Comparison of ENCODE assay signal across 9 cellular contexts in the genomic region with DNA sequence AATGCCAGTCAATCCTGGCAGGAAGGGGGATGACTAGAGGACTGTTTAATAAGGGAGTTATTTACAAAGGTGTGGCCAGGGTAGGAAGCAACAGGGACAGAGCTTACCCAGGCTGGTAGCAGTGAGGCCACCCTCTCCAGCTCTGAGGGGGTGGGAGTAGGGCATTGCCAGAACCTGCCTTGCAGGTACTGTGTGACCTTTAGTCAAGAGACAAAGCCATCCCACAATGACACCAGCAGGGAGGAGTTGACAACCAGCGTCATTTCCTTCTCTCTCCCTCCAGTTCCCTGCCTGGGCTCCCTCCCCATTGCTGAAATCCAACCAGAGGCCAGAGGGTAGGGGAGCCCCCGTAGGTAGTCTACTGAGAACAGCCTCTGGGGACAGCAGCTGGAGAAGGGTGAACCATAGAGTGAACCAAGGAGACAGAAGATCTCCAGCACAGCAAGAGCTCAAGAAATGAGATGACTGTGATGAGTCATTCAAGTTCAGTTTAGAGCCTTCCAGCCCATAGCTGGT. TPM values are rescaled to one million over a fixed set of nuclear protein-coding genes. Genes with fewer than 3 reads are reported as not detected.
A peak's percentile ranks its signal among the peaks of the same experiment; 100 is the strongest.
DNase-seq lines count a peak whose midpoint lies in the region; ATAC-seq and TF ChIP-seq lines count a peak whose summit lies in the region.
"Had no signal": no experiment of that assay in that cellular context is flagged by ENCODE, and none has a peak within 500 bp of the region (broad histone marks: within the 10 kb centered on the region; RNA-seq: fewer than 3 reads in every experiment).

No MANE protein-coding gene starts in this region.

- peaks cover 9% of the 10 kb centered on the region for H3K36me3 Mint-ChIP-seq in natural killer cell treated with Interleukin-12 subunit alpha and Interleukin-12 subunit beta and Interleukin-15 and Interleukin-18, amount 100 ng/mL, for 72 hours
- peaks cover 7% of the 10 kb centered on the region for H3K36me3 Mint-ChIP-seq in natural killer cell
- no peaks in the 10 kb centered on the region for H3K36me3 Mint-ChIP-seq in activated T-helper 17 cell treated with anti-CD3 and anti-CD28 coated beads, Interleukin-2, amount 50 U/mL, for 72 hours (ENCODE audit: low read depth)

- TF ChIP-seq CTCF in natural killer cell (IDR thresholded peaks at IDR 0.05), result no peak

- peaks cover 7 to 29% of the 10 kb centered on the region in 2 donors for H3K4me1 Mint-ChIP-seq in natural killer cell treated with Interleukin-12 subunit alpha and Interleukin-12 subunit beta and Interleukin-15 and Interleukin-18, amount 100 ng/mL, for 72 hours (ENCODE audit: low read depth in 2 of 2)
- peaks cover 11 to 21% of the 10 kb centered on the region in 2 donors for H3K4me1 Mint-ChIP-seq in natural killer cell
- peaks cover 5% of the 10 kb centered on the region for H3K4me1 Mint-ChIP-seq in activated T-helper 17 cell treated with anti-CD3 and anti-CD28 coated beads, Interleukin-2, amount 50 U/mL, for 72 hours

- H3K27ac Mint-ChIP-seq in natural killer cell treated with Interleukin-12 subunit alpha and Interleukin-12 subunit beta and Interleukin-15 and Interleukin-18, amount 100 ng/mL, for 72 hours, result no peak overlapping the region
- H3K27ac Mint-ChIP-seq in natural killer cell, result no peak overlapping the region
- no peak overlapping the region for H3K27ac Mint-ChIP-seq in activated T-helper 17 cell treated with anti-CD3 and anti-CD28 coated beads, Interleukin-2, amount 50 U/mL, for 72 hours
- H3K27ac Mint-ChIP-seq: naive B cell had no signal

- intact Hi-C loops in natural killer cell (cut with micrococcal nuclease), result no loop called here

- H3K27me3 Mint-ChIP-seq in natural killer cell treated with Interleukin-12 subunit alpha and Interleukin-12 subunit beta and Interleukin-15 and Interleukin-18, amount 100 ng/mL, for 72 hours, result peaks cover 14 to 19% of the 10 kb centered on the region in 2 donors
- peaks cover 5 to 16% of the 10 kb centered on the region in 2 donors for H3K27me3 Mint-ChIP-seq in natural killer cell (ENCODE audit: low read depth in 2 of 2)
- H3K27me3 Mint-ChIP-seq in activated T-helper 17 cell treated with anti-CD3 and anti-CD28 coated beads, Interleukin-2, amount 50 U/mL, for 72 hours, result peaks cover 38% of the 10 kb centered on the region

- DNase-seq in natural killer cell treated with Interleukin-12 subunit alpha and Interleukin-12 subunit beta and Interleukin-15 and Interleukin-18, amount 100 ng/mL, for 72 hours (ENCODE audit: low spot score), result no peak
- no peak for DNase-seq in natural killer cell
- peak; percentile 54 for DNase-seq in ureter (ENCODE audit: low spot score)
- no peak for DNase-seq in NCI-H2029 (lab: John Stamatoyannopoulos, UW)
- DNase-seq in NCI-H1092 (lab: John Stamatoyannopoulos, UW), result no peak
- no peak for DNase-seq in cerebellar cortex (ENCODE audit: low spot score)
- DNase-seq: naive B cell had no signal

- H3K4me3 Mint-ChIP-seq in natural killer cell treated with Interleukin-12 subunit alpha and Interleukin-12 subunit beta and Interleukin-15 and Interleukin-18, amount 100 ng/mL, for 72 hours, result no peak overlapping the region
- no peak overlapping the region for H3K4me3 Mint-ChIP-seq in natural killer cell
- H3K4me3 Mint-ChIP-seq in activated T-helper 17 cell treated with anti-CD3 and anti-CD28 coated beads, Interleukin-2, amount 50 U/mL, for 72 hours, result no peak overlapping the region
- H3K4me3 Mint-ChIP-seq: naive B cell had no signal

- H3K9me3 Mint-ChIP-seq in natural killer cell treated with Interleukin-12 subunit alpha and Interleukin-12 subunit beta and Interleukin-15 and Interleukin-18, amount 100 ng/mL, for 72 hours, result peaks cover 3% of the 10 kb centered on the region
- H3K9me3 Mint-ChIP-seq in natural killer cell, result peaks cover 2 to 3% of the 10 kb centered on the region in 2 donors
- peaks cover 7% of the 10 kb centered on the region for H3K9me3 Mint-ChIP-seq in activated T-helper 17 cell treated with anti-CD3 and anti-CD28 coated beads, Interleukin-2, amount 50 U/mL, for 72 hours

- peak; percentile 68 to 85 for ATAC-seq in natural killer cell treated with Interleukin-12 subunit alpha and Interleukin-12 subunit beta and Interleukin-15 and Interleukin-18, amount 100 ng/mL, for 72 hours
- no peak for ATAC-seq in natural killer cell
- ATAC-seq in HG03095 (IDR thresholded peaks at IDR 0.05; ENCODE audit: unreplicated experiment), result peak; percentile 82
- ATAC-seq in activated T-helper 17 cell treated with anti-CD3 and anti-CD28 coated beads, Interleukin-2, amount 50 U/mL, for 72 hours (replicated peaks), result peak; percentile 85

RNA-seq across cellular contexts. Expression of a gene that starts 33.3 kb away (rescaled TPM):
- total RNA-seq in natural killer cell treated with Interleukin-12 subunit alpha and Interleukin-12 subunit beta and Interleukin-15 and Interleukin-18, amount 100 ng/mL, for 72 hours, result 100 to 1,000 TPM in 1 of 2 donors, 10 to 100 TPM in 1; 81.6 to 107 TPM
- total RNA-seq in natural killer cell, result 100 to 1,000 TPM; 108 to 141 (median 141) TPM
- 10 to 100 TPM; 43.1 to 56.5 TPM for total RNA-seq in activated T-helper 17 cell treated with anti-CD3 and anti-CD28 coated beads, Interleukin-2, amount 50 U/mL, for 72 hours
- total RNA-seq in ureter, result 19.0 TPM

Comparison
In these comparisons a context has a peak if more than half of its experiments do, and no peak if none do; other contexts are left out.
1. ATAC-seq: peak in natural killer cell treated with Interleukin-12 subunit alpha and Interleukin-12 subunit beta and Interleukin-15 and Interleukin-18, amount 100 ng/mL, for 72 hours (2 of 2), HG03095 (single experiment) and activated T-helper 17 cell treated with anti-CD3 and anti-CD28 coated beads, Interleukin-2, amount 50 U/mL, for 72 hours (single experiment); none in natural killer cell (0 of 3).